Comparison of ENCODE assay signal across 9 cellular contexts in genomic region chr5:40485021-40485998, GRCh38.
DNase-seq lines count a peak whose midpoint lies in the region; ATAC-seq and TF ChIP-seq lines count a peak whose summit lies in the region.
"Had no signal": no experiment of that assay in that cellular context is flagged by ENCODE, and none has a peak within 500 bp of the region (broad histone marks: within the 10 kb centered on the region; RNA-seq: fewer than 3 reads in every experiment).

No MANE protein-coding gene starts in this region.

- H3K27me3 ChIP-seq in ascending aorta = no peaks in the 10 kb centered on the region

- no peaks in the 10 kb centered on the region for H3K4me1 ChIP-seq in ascending aorta

- peak overlapping the region in 1 of 2 donors; percentile 6 for H3K27ac ChIP-seq in ascending aorta

- H3K4me3 ChIP-seq in fibroblast of mammary gland (ENCODE audit: control insufficient read depth, low read depth, low read length) (no peak overlapping the region), ascending aorta (no peak overlapping the region)

- TF ChIP-seq CTCF in fibroblast of mammary gland (conservative IDR thresholded peaks at IDR 0.05; ENCODE audit: control insufficient read depth, insufficient read depth, low read depth, low read length) = no peak
- TF ChIP-seq CTCF in ascending aorta (IDR thresholded peaks at IDR 0.05) = no peak

- peaks cover 3% of the 10 kb centered on the region for H3K9me3 Mint-ChIP-seq in T-helper 2 cell treated with Interferon-gamma antibody and Interleukin-4, amounts not matched to agents 5 μg/mL and 100 μg/mL, for 36 hours
- H3K9me3 Mint-ChIP-seq: brain had no signal

- intact Hi-C loops in ascending aorta (cut with DNase I) = no loop called here

- H3K4me3 Mint-ChIP-seq in T-helper 2 cell treated with Interferon-gamma antibody and Interleukin-4, amounts not matched to agents 5 μg/mL and 100 μg/mL, for 36 hours = no peak overlapping the region
- H3K4me3 Mint-ChIP-seq: brain had no signal

- peaks cover 8% of the 10 kb centered on the region for H3K36me3 Mint-ChIP-seq in T-helper 2 cell treated with Interferon-gamma antibody and Interleukin-4, amounts not matched to agents 5 μg/mL and 100 μg/mL, for 36 hours (ENCODE audit: low read depth)
- H3K36me3 Mint-ChIP-seq: brain had no signal

- peak; percentile 28 for ATAC-seq in GM18508 (IDR thresholded peaks at IDR 0.05; ENCODE audit: insufficient read depth, unreplicated experiment)
- peak; percentile 71 for ATAC-seq in GM21576 (IDR thresholded peaks at IDR 0.05; ENCODE audit: unreplicated experiment)
- ATAC-seq in HG03521 (IDR thresholded peaks at IDR 0.05; ENCODE audit: unreplicated experiment) = peak; percentile 53

- H3K27ac Mint-ChIP-seq in T-helper 2 cell treated with Interferon-gamma antibody and Interleukin-4, amounts not matched to agents 5 μg/mL and 100 μg/mL, for 36 hours = no peak overlapping the region
- H3K27ac Mint-ChIP-seq: brain had no signal

- DNase-seq in fibroblast of mammary gland (ENCODE audit: low read depth) (peak; percentile 14), ascending aorta (ENCODE audit: low spot score in 2 of 2) (no peak), ecto neural progenitor cell (ENCODE audit: low spot score) (no peak), RKO (ENCODE audit: low spot score) (no peak)
- DNase-seq in T-helper 2 cell treated with Interferon-gamma antibody and Interleukin-4, amounts not matched to agents 5 μg/mL and 100 μg/mL, for 36 hours (ENCODE audit: low spot score) = no peak

- H3K36me3 ChIP-seq in ascending aorta = no peaks in the 10 kb centered on the region

- H3K4me1 Mint-ChIP-seq in T-helper 2 cell treated with Interferon-gamma antibody and Interleukin-4, amounts not matched to agents 5 μg/mL and 100 μg/mL, for 36 hours (ENCODE audit: low read depth) = peaks cover 73% of the 10 kb centered on the region
- H3K4me1 Mint-ChIP-seq: brain had no signal

- peaks cover 2% of the 10 kb centered on the region for H3K27me3 Mint-ChIP-seq in T-helper 2 cell treated with Interferon-gamma antibody and Interleukin-4, amounts not matched to agents 5 μg/mL and 100 μg/mL, for 36 hours (ENCODE audit: low read depth)

- H3K9me3 ChIP-seq in ascending aorta = no peaks in the 10 kb centered on the region
